ENCODE assay signal across 15 cellular contexts in genomic region chr3:71533588-71533987, GRCh38. TPM values are rescaled to one million over a fixed set of nuclear protein-coding genes. Genes with fewer than 3 reads are reported as not detected.
DNase-seq lines count a peak whose midpoint lies in the region; ATAC-seq and TF ChIP-seq lines count a peak whose summit lies in the region.
"Had no signal": no experiment of that assay in that cellular context is flagged by ENCODE, and none has a peak within 500 bp of the region (broad histone marks: within the 10 kb centered on the region; RNA-seq: fewer than 3 reads in every experiment).

No MANE protein-coding gene starts in this region.

- no peak overlapping the region for H3K4me3 ChIP-seq in left ventricle myocardium inferior
- no peak overlapping the region for H3K4me3 ChIP-seq in breast epithelium
- no peak overlapping the region for H3K4me3 ChIP-seq in lower lobe of right lung
- H3K4me3 ChIP-seq in vagina = no peak overlapping the region

- H3K27ac ChIP-seq in left ventricle myocardium inferior (replicated peaks) (peak overlapping the region; percentile 47), breast epithelium (peak overlapping the region; percentile 72 to 79), lower lobe of right lung (peak overlapping the region; percentile 43), vagina (peak overlapping the region; percentile 27)
- H3K27ac ChIP-seq: C4-2B had no signal

- peaks cover 30% of the 10 kb centered on the region for H3K4me1 Mint-ChIP-seq in activated naive CD8-positive, alpha-beta T cell treated with anti-CD3 and anti-CD28 coated beads, Interleukin-2, amount 50 U/mL, for 24 hours

- H3K36me3 ChIP-seq in left ventricle myocardium inferior (no peaks in the 10 kb centered on the region), breast epithelium (no peaks in the 10 kb centered on the region), lower lobe of right lung (no peaks in the 10 kb centered on the region), vagina (no peaks in the 10 kb centered on the region)

- H3K9me3 ChIP-seq in left ventricle myocardium inferior (replicated peaks) (no peaks in the 10 kb centered on the region), breast epithelium (no peaks in the 10 kb centered on the region), lower lobe of right lung (no peaks in the 10 kb centered on the region), vagina (no peaks in the 10 kb centered on the region)

- no peak for TF ChIP-seq CTCF in left ventricle myocardium inferior (IDR thresholded peaks at IDR 0.05; ENCODE audit: borderline replicate concordance)
- TF ChIP-seq CTCF in breast epithelium (IDR thresholded peaks at IDR 0.05) = no peak
- TF ChIP-seq CTCF in lower lobe of right lung (IDR thresholded peaks at IDR 0.05) = no peak
- no peak for TF ChIP-seq CTCF in vagina (IDR thresholded peaks at IDR 0.05)

- no peaks in the 10 kb centered on the region for H3K27me3 ChIP-seq in left ventricle myocardium inferior (ENCODE audit: low read depth)
- H3K27me3 ChIP-seq in breast epithelium = no peaks in the 10 kb centered on the region
- H3K27me3 ChIP-seq in lower lobe of right lung (ENCODE audit: low read depth) = no peaks in the 10 kb centered on the region
- H3K27me3 ChIP-seq in vagina = no peaks in the 10 kb centered on the region

- DNase-seq in left ventricle myocardium inferior (no peak), left ventricle myocardium superior (no peak), breast epithelium (ENCODE audit: low spot score in 2 of 2) (no peak), lower lobe of right lung (no peak), vagina (ENCODE audit: extremely low spot score in 2 of 2) (no peak), left colon (no peak)
- no peak for DNase-seq in activated naive CD8-positive, alpha-beta T cell treated with anti-CD3 and anti-CD28 coated beads, Interleukin-2, amount 50 U/mL, for 24 hours
- DNase-seq: 8988T, COR-L47, NCI-H146, NCI-H2107, NCI-H526 treated with DMSO at 0.1 percent for 48 hours had no signal

- no peak overlapping the region for H3K27ac Mint-ChIP-seq in activated naive CD8-positive, alpha-beta T cell treated with anti-CD3 and anti-CD28 coated beads, Interleukin-2, amount 50 U/mL, for 24 hours
- H3K27ac Mint-ChIP-seq: IgD-negative memory B cell had no signal

- H3K36me3 Mint-ChIP-seq in activated naive CD8-positive, alpha-beta T cell treated with anti-CD3 and anti-CD28 coated beads, Interleukin-2, amount 50 U/mL, for 24 hours (ENCODE audit: low read depth) = peaks cover 2% of the 10 kb centered on the region

- no peak overlapping the region for H3K4me3 Mint-ChIP-seq in activated naive CD8-positive, alpha-beta T cell treated with anti-CD3 and anti-CD28 coated beads, Interleukin-2, amount 50 U/mL, for 24 hours
- H3K4me3 Mint-ChIP-seq: IgD-negative memory B cell had no signal

- no peaks in the 10 kb centered on the region for H3K9me3 Mint-ChIP-seq in activated naive CD8-positive, alpha-beta T cell treated with anti-CD3 and anti-CD28 coated beads, Interleukin-2, amount 50 U/mL, for 24 hours
- H3K9me3 Mint-ChIP-seq: IgD-negative memory B cell had no signal

- no peak for ATAC-seq in left ventricle myocardium superior
- no peak for ATAC-seq in lower lobe of right lung
- ATAC-seq in left colon = no peak
- no peak for ATAC-seq in activated naive CD8-positive, alpha-beta T cell treated with anti-CD3 and anti-CD28 coated beads, Interleukin-2, amount 50 U/mL, for 24 hours
- ATAC-seq in HG03108 (IDR thresholded peaks at IDR 0.05; ENCODE audit: unreplicated experiment) = no peak

- no peak for TF ChIP-seq POLR2A in breast epithelium (IDR thresholded peaks at IDR 0.05)
- TF ChIP-seq POLR2A in vagina (IDR thresholded peaks at IDR 0.05) = no peak

- intact Hi-C loops in left ventricle myocardium inferior (cut with micrococcal nuclease) = no loop called here
- intact Hi-C loops in left ventricle myocardium superior (cut with micrococcal nuclease) = no loop called here
- intact Hi-C loops in breast epithelium (cut with DNase I; ENCODE audit: low total_unique reads) = no loop called here
- intact Hi-C loops in lower lobe of right lung (cut with DNase I) = no loop called here
- intact Hi-C loops in vagina (cut with DNase I) = no loop called here
- intact Hi-C loops in left colon (cut with DNase I, micrococcal nuclease) = no loop called here

- peaks cover 27% of the 10 kb centered on the region for H3K4me1 ChIP-seq in left ventricle myocardium inferior
- peaks cover 0 to 9% of the 10 kb centered on the region in 2 donors for H3K4me1 ChIP-seq in breast epithelium
- peaks cover 24% of the 10 kb centered on the region for H3K4me1 ChIP-seq in lower lobe of right lung
- peaks cover 49% of the 10 kb centered on the region for H3K4me1 ChIP-seq in vagina

- H3K27me3 Mint-ChIP-seq in activated naive CD8-positive, alpha-beta T cell treated with anti-CD3 and anti-CD28 coated beads, Interleukin-2, amount 50 U/mL, for 24 hours = no peaks in the 10 kb centered on the region

RNA-seq across cellular contexts. Expression of gene FOXP1, which starts 49.9 kb away (rescaled TPM):
- total RNA-seq in left ventricle myocardium inferior (41.2 TPM), left ventricle myocardium superior (35.2 TPM), breast epithelium (100 to 1,000 TPM in 2 of 3 donors, 10 to 100 TPM in 1; 61.9 to 267 (median 146) TPM), lower lobe of right lung (138 TPM), vagina (128 TPM), left colon (100 to 1,000 TPM; 131 to 135 TPM)
